8 cellular contexts compared by ENCODE assay signal in genomic region chrX:49922291-49923241, GRCh38. TPM values are rescaled to one million over a fixed set of nuclear protein-coding genes. Genes with fewer than 3 reads are reported as not detected.
DNase-seq lines count a peak whose midpoint lies in the region; ATAC-seq and TF ChIP-seq lines count a peak whose summit lies in the region.

Gene CLCN5 (plus strand): TSS chrX:49922596. CDS start chrX:49925299, 2,703 bp downstream.

- no peak for TF ChIP-seq EP300 in esophagus muscularis mucosa (IDR thresholded peaks at IDR 0.05)

- peak within 1 kb of the TSS; percentile 83 to 86 (median 84) for H3K27ac ChIP-seq in esophagus muscularis mucosa (replicated peaks in 1 of 4)

- no peaks in the 10 kb centered on the region for H3K36me3 ChIP-seq in esophagus muscularis mucosa

- DNase-seq in DMS53 treated with DMSO at 0.1 percent for 48 hours (lab: John Stamatoyannopoulos, UW; ENCODE audit: unreplicated experiment) (peak; percentile 88), KG1 (lab: John Stamatoyannopoulos, UW) (peak; percentile 37), esophagus muscularis mucosa (ENCODE audit: extremely low spot score) (peak; percentile 96), myocyte (ENCODE audit: low read depth) (peak; percentile 94)
- DNase-seq in activated T-cell treated with anti-CD3 and anti-CD28 coated beads, Interleukin-2, amount 50 U/mL, for 72 hours: peak; percentile 93 to 94
- peak; percentile 91 to 93 for DNase-seq in stimulated activated CD8-positive, alpha-beta memory T cell treated with anti-CD3 and anti-CD28 coated beads, Interleukin-7, amount 100 ng/mL, for 4 hours (ENCODE audit: low read depth in 2 of 2)

- peak; percentile 98 for ATAC-seq in GM21737 (IDR thresholded peaks at IDR 0.05; ENCODE audit: unreplicated experiment)
- peak; percentile 96 to 99 for ATAC-seq in activated T-cell treated with anti-CD3 and anti-CD28 coated beads, Interleukin-2, amount 50 U/mL, for 72 hours (replicated peaks in 1 of 2)

- H3K27me3 ChIP-seq in esophagus muscularis mucosa: no peaks in the 10 kb centered on the region

- H3K4me3 Mint-ChIP-seq in activated T-cell treated with anti-CD3 and anti-CD28 coated beads, Interleukin-2, amount 50 U/mL, for 72 hours: peak within 1 kb of the TSS; percentile 78 to 88

- 30% methylated on average over 20 of the region's 83 CpGs for WGBS in esophagus muscularis mucosa

- H3K36me3 Mint-ChIP-seq in activated T-cell treated with anti-CD3 and anti-CD28 coated beads, Interleukin-2, amount 50 U/mL, for 72 hours (ENCODE audit: insufficient read depth in 2 of 2): peaks cover 0 to 2% of the 10 kb centered on the region in 2 donors

- peaks cover 37% of the 10 kb centered on the region for H3K27me3 Mint-ChIP-seq in activated T-cell treated with anti-CD3 and anti-CD28 coated beads, Interleukin-2, amount 50 U/mL, for 72 hours (ENCODE audit: low read depth)

- peak within 1 kb of the TSS; percentile 68 for H3K27ac Mint-ChIP-seq in activated T-cell treated with anti-CD3 and anti-CD28 coated beads, Interleukin-2, amount 50 U/mL, for 72 hours

- intact Hi-C loops in esophagus muscularis mucosa (cut with DNase I): no loop called here

- peaks cover 7 to 19% (median 11%) of the 10 kb centered on the region in 4 donors for H3K4me1 ChIP-seq in esophagus muscularis mucosa

- TF ChIP-seq POLR2A in esophagus muscularis mucosa (IDR thresholded peaks at IDR 0.05; ENCODE audit: low read depth): no peak

- TF ChIP-seq CTCF in esophagus muscularis mucosa (IDR thresholded peaks at IDR 0.05): peak in 1 of 3 experiments; percentile 10

- H3K9me3 Mint-ChIP-seq in activated T-cell treated with anti-CD3 and anti-CD28 coated beads, Interleukin-2, amount 50 U/mL, for 72 hours: no peaks in the 10 kb centered on the region

- H3K4me1 Mint-ChIP-seq in activated T-cell treated with anti-CD3 and anti-CD28 coated beads, Interleukin-2, amount 50 U/mL, for 72 hours (ENCODE audit: low read depth): no peaks in the 10 kb centered on the region

- peak within 1 kb of the TSS; percentile 72 to 75 (median 73) for H3K4me3 ChIP-seq in esophagus muscularis mucosa

- peaks cover 0 to 4% (median 0%) of the 10 kb centered on the region in 4 donors for H3K9me3 ChIP-seq in esophagus muscularis mucosa

TF ChIP-seq in PFSK-1, 5 proteins besides CTCF, POLR2A, EP300 and RAD21:
- no peak for TF ChIP-seq SIN3A (IDR thresholded peaks at IDR 0.05; ENCODE audit: borderline replicate concordance, insufficient read depth, low read length)
- TF ChIP-seq POLR2AphosphoS5 (IDR thresholded peaks at IDR 0.05; ENCODE audit: low read depth, low read length): peak; percentile 60; the same call in 1 of the 2 replicates

RNA-seq across cellular contexts. Expression of gene CLCN5, which starts in this region (rescaled TPM):
- 7.4 TPM for polyA plus RNA-seq in PFSK-1 (2012; ENCODE audit: insufficient read length, low read depth)
- total RNA-seq in activated T-cell treated with anti-CD3 and anti-CD28 coated beads, Interleukin-2, amount 50 U/mL, for 72 hours: 1 to 10 TPM; 4.2 to 4.3 TPM
- total RNA-seq in esophagus muscularis mucosa (1 to 10 TPM; 2.7 to 4.4 (median 3.6) TPM), myocyte (41.9 and 55.1 TPM in 2 replicates)
- polyA plus RNA-seq in myocyte (2012): 7.4 TPM

Comparison
In these comparisons a context has a peak if more than half of its experiments do, and no peak if none do; other contexts are left out.
1. Peak in every context shown above with its lines: DNase-seq, ATAC-seq, H3K4me3 ChIP-seq and H3K27ac ChIP-seq.
2. DNase-seq: peak in every context shown above with its lines; median percentile 96 in esophagus muscularis mucosa; 94 in myocyte; 94 in activated T-cell treated with anti-CD3 and anti-CD28 coated beads, Interleukin-2, amount 50 U/mL, for 72 hours; 92 in stimulated activated CD8-positive, alpha-beta memory T cell treated with anti-CD3 and anti-CD28 coated beads, Interleukin-7, amount 100 ng/mL, for 4 hours; 88 in DMS53 treated with DMSO at 0.1 percent for 48 hours; 37 in KG1.